3 cellular contexts compared by ENCODE assay signal in genomic region chr3:40581166-40581565, GRCh38.
"Had no signal": no experiment of that assay in that cellular context is flagged by ENCODE, and none has a peak within 500 bp of the region (broad histone marks: within the 10 kb centered on the region; RNA-seq: fewer than 3 reads in every experiment).

No MANE protein-coding gene starts in this region.

- H3K9me3 ChIP-seq: ascending aorta had no signal

- H3K27ac ChIP-seq: ascending aorta, VCaP had no signal

- DNase-seq: activated gamma-delta T cell had no signal

- H3K36me3 ChIP-seq: ascending aorta had no signal

- H3K27me3 ChIP-seq: ascending aorta had no signal

- H3K4me3 ChIP-seq: ascending aorta had no signal
